Comparison of ENCODE assay signal across 22 cellular contexts in genomic region chr2:237760506-237761502, GRCh38.
"Had no signal": no experiment of that assay in that cellular context is flagged by ENCODE, and none has a peak within 500 bp of the region (broad histone marks: within the 10 kb centered on the region; RNA-seq: fewer than 3 reads in every experiment).

No MANE protein-coding gene starts in this region.

- H3K9me3 ChIP-seq: left ventricle myocardium inferior, lower lobe of right lung, ovary, prostate gland, right lobe of liver, thoracic aorta, transverse colon had no signal

- H3K27ac ChIP-seq: foreskin keratinocyte, left ventricle myocardium inferior, lower lobe of right lung, neural progenitor cell, ovary, prostate gland, right lobe of liver, thoracic aorta, transverse colon had no signal

- H3K27ac Mint-ChIP-seq: dendritic cell treated with granulocyte-macrophage colony-stimulating factor and Interleukin-4, amounts not matched to agents 40 ng/mL and 50 ng/mL, for 4 days; memory B cell; natural killer cell treated with Interleukin-12 subunit alpha and Interleukin-12 subunit beta and Interleukin-15 and Interleukin-18, amount 100 ng/mL, for 72 hours; neural progenitor cell had no signal

- H3K4me3 ChIP-seq: left ventricle myocardium inferior, lower lobe of right lung, neural progenitor cell, ovary, prostate gland, right lobe of liver, thoracic aorta, transverse colon had no signal

- DNase-seq: effector memory CD8-positive, alpha-beta T cell; foreskin keratinocyte; immature natural killer cell; kidney; left cardiac atrium; left ventricle myocardium inferior; lower lobe of right lung; midbrain; nucleus accumbens; ovary; right lobe of liver; stimulated activated CD4-positive, alpha-beta T cell treated with anti-CD3 and anti-CD28 coated beads, Interleukin-4, amount 100 ng/mL, for 24 hours; stimulated activated naive B cell treated with anti-CD40 and anti-IgM and Interleukin-4, amounts not matched to agents 10 μg/mL and 1 μg/mL and 100 μg/mL, for 72 hours; stimulated activated naive CD8-positive, alpha-beta T cell treated with anti-CD3 and anti-CD28 coated beads, Interleukin-15, amount 100 ng/mL, for 72 hours; substantia nigra; transverse colon had no signal

- H3K27me3 Mint-ChIP-seq: dendritic cell treated with granulocyte-macrophage colony-stimulating factor and Interleukin-4, amounts not matched to agents 40 ng/mL and 50 ng/mL, for 4 days; effector memory CD8-positive, alpha-beta T cell; memory B cell; natural killer cell treated with Interleukin-12 subunit alpha and Interleukin-12 subunit beta and Interleukin-15 and Interleukin-18, amount 100 ng/mL, for 72 hours; stimulated activated naive B cell treated with anti-CD40 and anti-IgM and Interleukin-4, amounts not matched to agents 10 μg/mL and 1 μg/mL and 100 μg/mL, for 72 hours; stimulated activated naive CD8-positive, alpha-beta T cell treated with anti-CD3 and anti-CD28 coated beads, Interleukin-15, amount 100 ng/mL, for 72 hours had no signal

- H3K4me1 Mint-ChIP-seq: neural progenitor cell; stimulated activated naive CD8-positive, alpha-beta T cell treated with anti-CD3 and anti-CD28 coated beads, Interleukin-15, amount 100 ng/mL, for 72 hours had no signal

- ATAC-seq: effector memory CD8-positive, alpha-beta T cell; foreskin keratinocyte; left cardiac atrium; lower lobe of right lung; natural killer cell treated with Interleukin-12 subunit alpha and Interleukin-12 subunit beta and Interleukin-15 and Interleukin-18, amount 100 ng/mL, for 72 hours; right lobe of liver; stimulated activated naive B cell treated with anti-CD40 and anti-IgM and Interleukin-4, amounts not matched to agents 10 μg/mL and 1 μg/mL and 100 μg/mL, for 72 hours; stimulated activated naive CD8-positive, alpha-beta T cell treated with anti-CD3 and anti-CD28 coated beads, Interleukin-15, amount 100 ng/mL, for 72 hours had no signal

- H3K4me3 Mint-ChIP-seq: dendritic cell treated with granulocyte-macrophage colony-stimulating factor and Interleukin-4, amounts not matched to agents 40 ng/mL and 50 ng/mL, for 4 days; effector memory CD8-positive, alpha-beta T cell; immature natural killer cell; memory B cell; natural killer cell treated with Interleukin-12 subunit alpha and Interleukin-12 subunit beta and Interleukin-15 and Interleukin-18, amount 100 ng/mL, for 72 hours; neural progenitor cell; stimulated activated naive B cell treated with anti-CD40 and anti-IgM and Interleukin-4, amounts not matched to agents 10 μg/mL and 1 μg/mL and 100 μg/mL, for 72 hours; stimulated activated naive CD8-positive, alpha-beta T cell treated with anti-CD3 and anti-CD28 coated beads, Interleukin-15, amount 100 ng/mL, for 72 hours had no signal

- H3K9me3 Mint-ChIP-seq: dendritic cell treated with granulocyte-macrophage colony-stimulating factor and Interleukin-4, amounts not matched to agents 40 ng/mL and 50 ng/mL, for 4 days; effector memory CD8-positive, alpha-beta T cell; memory B cell; natural killer cell treated with Interleukin-12 subunit alpha and Interleukin-12 subunit beta and Interleukin-15 and Interleukin-18, amount 100 ng/mL, for 72 hours; neural progenitor cell; stimulated activated naive B cell treated with anti-CD40 and anti-IgM and Interleukin-4, amounts not matched to agents 10 μg/mL and 1 μg/mL and 100 μg/mL, for 72 hours; stimulated activated naive CD8-positive, alpha-beta T cell treated with anti-CD3 and anti-CD28 coated beads, Interleukin-15, amount 100 ng/mL, for 72 hours had no signal
